ENCODE assay signal across 9 cellular contexts in genomic region chr2:98637401-98638144, GRCh38. TPM values are rescaled to one million over a fixed set of nuclear protein-coding genes. Genes with fewer than 3 reads are reported as not detected.
DNase-seq lines count a peak whose midpoint lies in the region; ATAC-seq, FAIRE-seq and TF ChIP-seq lines count a peak whose summit lies in the region.
"Had no signal": no experiment of that assay in that cellular context is flagged by ENCODE, and none has a peak within 500 bp of the region (broad histone marks: within the 10 kb centered on the region; RNA-seq: fewer than 3 reads in every experiment).

No MANE protein-coding gene starts in this region.

- H3K4me3 ChIP-seq in HAP-1 = no peak overlapping the region
- no peak overlapping the region for H3K4me3 ChIP-seq in ovary
- H3K4me3 ChIP-seq: hepatocyte had no signal

- H3K9me3 ChIP-seq in HAP-1 (no peaks in the 10 kb centered on the region), ovary (no peaks in the 10 kb centered on the region)

- DNase-seq in GM19239 (ENCODE audit: insufficient read length, low spot score) (no peak), HAP-1 (ENCODE audit: low spot score in 2 of 2) (no peak), ovary (no peak), putamen (ENCODE audit: low spot score) (no peak), RKO (ENCODE audit: low spot score) (no peak)
- DNase-seq in activated T-cell treated with anti-CD3 and anti-CD28 coated beads, Interleukin-2, amount 50 U/mL, for 1 hour = peak; percentile 40
- DNase-seq in stimulated activated CD4-positive, alpha-beta T cell treated with anti-CD3 and anti-CD28 coated beads, TNF-alpha, amount 100 ng/mL, for 48 hours (ENCODE audit: low read depth in 3 of 3) = peak in 2 of 3 donors; percentile 22 to 35

- FAIRE-seq in GM19239 (lab: Jason Lieb, UNC) = peak; percentile 35

- H3K4me1 ChIP-seq in HAP-1 (no peaks in the 10 kb centered on the region), ovary (ENCODE audit: insufficient read depth) (no peaks in the 10 kb centered on the region)

- 81 to 89% (median 88%) methylated on average over 10 of the region's 10 CpGs for WGBS in ovary, 3 donors

- H3K36me3 ChIP-seq in HAP-1 (replicated peaks) (no peaks in the 10 kb centered on the region), ovary (no peaks in the 10 kb centered on the region)

- in situ Hi-C loops in HAP-1 (cut with MboI; ENCODE audit: low sequenced_read_pairs) = no loop called here

- H3K27ac ChIP-seq in ovary = no peak overlapping the region
- H3K27ac ChIP-seq: hepatocyte had no signal

- ATAC-seq in HG03095 (IDR thresholded peaks at IDR 0.05; ENCODE audit: unreplicated experiment) = peak; percentile 68

- H3K27me3 ChIP-seq in HAP-1 (ENCODE audit: low read depth) (no peaks in the 10 kb centered on the region), ovary (no peaks in the 10 kb centered on the region)
- H3K27me3 ChIP-seq: hepatocyte had no signal

- intact Hi-C loops in ovary (cut with DNase I) = no loop called here

- no peak for TF ChIP-seq POLR2A in ovary (IDR thresholded peaks at IDR 0.05)

- no peak for TF ChIP-seq CTCF in ovary (IDR thresholded peaks at IDR 0.05)

- no peak for TF ChIP-seq EP300 in ovary (IDR thresholded peaks at IDR 0.05)

RNA-seq across cellular contexts. Expression of gene UNC50, which starts 29.2 kb away (rescaled TPM):
- 10 to 100 TPM; 32.2 to 50.0 (median 42.4) TPM for total RNA-seq in ovary
- polyA plus RNA-seq in ovary = 10 to 100 TPM; 41.8 to 58.8 TPM

RNA-seq across cellular contexts. Expression of gene COA5, which starts 29.3 kb away (rescaled TPM):
- total RNA-seq in ovary = 10 to 100 TPM; 27.2 to 35.4 (median 31.2) TPM
- polyA plus RNA-seq in ovary = 10 to 100 TPM; 33.6 to 42.5 TPM

Comparison
In these comparisons a context has a peak if more than half of its experiments do, and no peak if none do; other contexts are left out.
1. DNase-seq: peak in activated T-cell treated with anti-CD3 and anti-CD28 coated beads, Interleukin-2, amount 50 U/mL, for 1 hour (single experiment) and stimulated activated CD4-positive, alpha-beta T cell treated with anti-CD3 and anti-CD28 coated beads, TNF-alpha, amount 100 ng/mL, for 48 hours (2 of 3); none in GM19239 (single experiment), HAP-1 (0 of 2), ovary (0 of 5), putamen (single experiment) and RKO (single experiment).